Comparison of ENCODE assay signal across 15 cellular contexts in the genomic region with DNA sequence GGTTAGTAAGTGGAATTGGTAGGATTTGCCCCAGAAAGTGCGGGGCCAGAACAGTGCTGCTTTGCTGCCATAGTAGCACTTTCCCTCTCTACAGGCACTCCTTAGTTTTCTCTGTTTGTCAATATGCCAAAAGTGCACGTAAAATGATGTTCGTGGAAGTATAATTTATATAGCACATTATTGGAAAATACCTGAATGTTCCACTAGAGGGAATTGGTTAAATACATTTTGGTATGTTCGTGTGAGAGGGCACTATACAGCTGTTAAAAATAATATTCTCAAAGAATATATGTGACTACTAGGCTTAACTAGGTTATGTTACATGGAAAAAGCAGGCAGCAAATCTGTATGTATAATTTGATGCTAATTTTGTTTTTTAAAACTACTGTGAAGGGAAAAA.
A peak's percentile ranks its signal among the peaks of the same experiment; 100 is the strongest.
DNase-seq lines count a peak whose midpoint lies in the region; ATAC-seq and TF ChIP-seq lines count a peak whose summit lies in the region.
"Had no signal": no experiment of that assay in that cellular context is flagged by ENCODE, and none has a peak within 500 bp of the region (broad histone marks: within the 10 kb centered on the region; RNA-seq: fewer than 3 reads in every experiment).

No MANE protein-coding gene starts in this region.

- H3K79me2 ChIP-seq in mammary epithelial cell (ENCODE audit: insufficient read depth, low read length): no peaks in the 10 kb centered on the region

- H3K27me3 ChIP-seq in mammary epithelial cell (ENCODE audit: insufficient read depth, low read length) (no peaks in the 10 kb centered on the region), breast epithelium (no peaks in the 10 kb centered on the region), foreskin keratinocyte (peaks cover 2% of the 10 kb centered on the region)
- H3K27me3 ChIP-seq: neutrophil had no signal

- H3K4me2 ChIP-seq in mammary epithelial cell (ENCODE audit: insufficient read depth, low read depth, low read length): no peak overlapping the region

- CTCF ChIA-PET in mammary epithelial cell (lab: Charles Lee; ENCODE audit: low non-redundant PET): no interaction called here

- no peak for TF ChIP-seq POLR2A in breast epithelium (IDR thresholded peaks at IDR 0.05)

- H3K9ac ChIP-seq in mammary epithelial cell (ENCODE audit: insufficient read depth, low read length): no peak overlapping the region

- TF ChIP-seq CTCF in mammary epithelial cell (conservative IDR thresholded peaks at IDR 0.05 in 1 of 2, IDR thresholded peaks at IDR 0.05 in 1 of 2; ENCODE audit: extremely low read depth in 1 of 2, insufficient read depth in 1 of 2, low read depth in 1 of 2, low read length in 2 of 2): peak; percentile 23 to 32
- no peak for TF ChIP-seq CTCF in breast epithelium (IDR thresholded peaks at IDR 0.05)
- TF ChIP-seq CTCF in foreskin keratinocyte (conservative IDR thresholded peaks at IDR 0.05): peak; percentile 51

- no peak overlapping the region for H3K4me3 ChIP-seq in mammary epithelial cell (replicated peaks in 1 of 3; ENCODE audit: insufficient read depth in 1 of 3, low read depth in 2 of 3, low read length in 3 of 3)
- H3K4me3 ChIP-seq in breast epithelium: no peak overlapping the region

- no peak overlapping the region for H2AFZ ChIP-seq in mammary epithelial cell (ENCODE audit: low read depth, low read length)

- 78% methylated on average over 4 of the region's 4 CpGs for WGBS in mammary epithelial cell (ENCODE audit: low coverage, missing lambda C conversion rate)

- H3K27ac ChIP-seq in mammary epithelial cell (ENCODE audit: insufficient read depth, low read depth, low read length) (no peak overlapping the region), breast epithelium (no peak overlapping the region), foreskin keratinocyte (no peak overlapping the region)
- H3K27ac ChIP-seq: neutrophil had no signal

- no peaks in the 10 kb centered on the region for H4K20me1 ChIP-seq in mammary epithelial cell (ENCODE audit: insufficient read depth, low read length)

- intact Hi-C loops in mammary epithelial cell (cut with micrococcal nuclease): loop anchor here (1.0 to 2.0 kb wide), 2 partner anchors 169 to 186 kb away; no protein-coding TSS in a partner anchor
- intact Hi-C loops in breast epithelium (cut with DNase I; ENCODE audit: low total_unique reads): no loop called here

- BruUV-seq in mammary epithelial cell (replicated peaks; lab: Mats Ljungman, UMichigan): no TSS peak

- no peaks in the 10 kb centered on the region for H3K4me1 ChIP-seq in mammary epithelial cell (ENCODE audit: insufficient read depth, low read length)
- no peaks in the 10 kb centered on the region for H3K4me1 ChIP-seq in breast epithelium
- no peaks in the 10 kb centered on the region for H3K4me1 ChIP-seq in foreskin keratinocyte

- peak; percentile 33 for ATAC-seq in foreskin keratinocyte
- no peak for ATAC-seq in HG02678 (IDR thresholded peaks at IDR 0.05; ENCODE audit: unreplicated experiment)
- no peak for ATAC-seq in GM18868 (IDR thresholded peaks at IDR 0.05; ENCODE audit: unreplicated experiment)
- ATAC-seq: left ventricle myocardium superior had no signal

- dilution Hi-C loops in mammary epithelial cell (cut with HindIII; ENCODE audit: low sequenced_read_pairs): no loop called here

- in situ Hi-C loops in mammary epithelial cell (cut with MboI; ENCODE audit: low sequenced_read_pairs in 2 of 2): no loop called here

- H3K36me3 ChIP-seq in mammary epithelial cell (ENCODE audit: insufficient read depth, low read length) (no peaks in the 10 kb centered on the region), breast epithelium (no peaks in the 10 kb centered on the region)
- H3K36me3 ChIP-seq: neutrophil had no signal

- H3K9me3 ChIP-seq in mammary epithelial cell (replicated peaks; ENCODE audit: insufficient read depth, low read length) (no peaks in the 10 kb centered on the region), breast epithelium (no peaks in the 10 kb centered on the region)
- H3K9me3 ChIP-seq: neutrophil had no signal

- DNase-seq in mammary epithelial cell (no peak), breast epithelium (ENCODE audit: low spot score in 2 of 2) (no peak), RKO (ENCODE audit: low spot score) (peak; percentile 3), foreskin keratinocyte (peak in 1 of 2 donors; percentile 17), NCI-H1694 (lab: John Stamatoyannopoulos, UW) (no peak), NCI-H128 (lab: John Stamatoyannopoulos, UW; ENCODE audit: unreplicated experiment) (no peak)
- DNase-seq: ACHN, activated gamma-delta T cell, hippocampal formation, left ventricle myocardium superior, NCI-H2171 treated with DMSO at 0.1 percent for 48 hours, T-helper 9 cell had no signal

Comparison
In these comparisons a context has a peak if more than half of its experiments do, and no peak if none do; other contexts are left out.
1. CTCF ChIP-seq: peak in mammary epithelial cell (2 of 2) and foreskin keratinocyte (single experiment); none in breast epithelium (0 of 3).